12 cellular contexts compared by ENCODE assay signal in genomic region chr6:44059359-44060342, GRCh38.
A peak's percentile ranks its signal among the peaks of the same experiment; 100 is the strongest.
DNase-seq lines count a peak whose midpoint lies in the region; ATAC-seq and TF ChIP-seq lines count a peak whose summit lies in the region.
"Had no signal": no experiment of that assay in that cellular context is flagged by ENCODE, and none has a peak within 500 bp of the region (broad histone marks: within the 10 kb centered on the region; RNA-seq: fewer than 3 reads in every experiment).

No MANE protein-coding gene starts in this region.

- DNase-seq in RWPE2 (ENCODE audit: low spot score) (no peak), glomerular visceral epithelial cell (ENCODE audit: extremely low spot score) (peak; percentile 87), prostate gland (ENCODE audit: low spot score) (no peak), T1000 (lab: John Stamatoyannopoulos, UW) (no peak), HEK293T (ENCODE audit: extremely low spot score) (no peak)
- DNase-seq in activated CD4-positive, alpha-beta T cell treated with anti-CD3 and anti-CD28 coated beads for 48 hours = no peak
- DNase-seq: activated naive CD8-positive, alpha-beta T cell treated with anti-CD3 and anti-CD28 coated beads, Interleukin-2, amount 10 ng/mL, durations not matched to agents 7 days and 5 days; CD4-positive, alpha-beta T cell; NCI-H510A had no signal

- no peaks in the 10 kb centered on the region for H3K9me3 ChIP-seq in RWPE2 (ENCODE audit: severe bottlenecking)
- H3K9me3 ChIP-seq in prostate gland = no peaks in the 10 kb centered on the region
- H3K9me3 ChIP-seq: HAP-1 had no signal

- H3K4me1 ChIP-seq in RWPE2 (ENCODE audit: insufficient read depth, poor library complexity, severe bottlenecking) = peaks cover 77% of the 10 kb centered on the region
- H3K4me1 ChIP-seq in prostate gland (replicated peaks) = no peaks in the 10 kb centered on the region
- H3K4me1 ChIP-seq: HAP-1 had no signal

- ATAC-seq in RWPE2 (ENCODE audit: low read depth) = no peak
- ATAC-seq in GM19452 (IDR thresholded peaks at IDR 0.05; ENCODE audit: unreplicated experiment) = no peak

- H3K27ac ChIP-seq in C4-2B = peak overlapping the region; percentile 39
- peak overlapping the region; percentile 98 for H3K27ac ChIP-seq in RWPE2 (ENCODE audit: poor library complexity, severe bottlenecking)
- H3K27ac ChIP-seq in prostate gland = peak overlapping the region; percentile 24 to 60

- H3K36me3 ChIP-seq in RWPE2 (ENCODE audit: low read depth) = no peaks in the 10 kb centered on the region
- H3K36me3 ChIP-seq in prostate gland = no peaks in the 10 kb centered on the region
- H3K36me3 ChIP-seq: HAP-1 had no signal

- H3K27me3 ChIP-seq in RWPE2 (ENCODE audit: insufficient read depth, poor library complexity, severe bottlenecking) = no peaks in the 10 kb centered on the region
- H3K27me3 ChIP-seq in prostate gland (replicated peaks; ENCODE audit: insufficient read depth) = no peaks in the 10 kb centered on the region

- no peak for TF ChIP-seq CTCF in C4-2B (conservative IDR thresholded peaks at IDR 0.05)
- TF ChIP-seq CTCF in RWPE2 (IDR thresholded peaks at IDR 0.05; ENCODE audit: poor library complexity, severe bottlenecking) = no peak
- TF ChIP-seq CTCF in prostate gland (IDR thresholded peaks at IDR 0.05) = no peak

- POLR2A ChIA-PET in HEK293T (lab: Yijun Ruan, JAX) = no interaction called here

- intact Hi-C loops in prostate gland (cut with DNase I) = no loop called here

- CTCF ChIA-PET in HEK293T (lab: Yijun Ruan, JAX) = no interaction called here

- TF ChIP-seq POLR2A in prostate gland (IDR thresholded peaks at IDR 0.05) = no peak

- WGBS in prostate gland = 60% methylated on average over 7 of the region's 7 CpGs

- H3K4me3 ChIP-seq in RWPE2 (ENCODE audit: severe bottlenecking) (no peak overlapping the region), prostate gland (no peak overlapping the region)
- H3K4me3 ChIP-seq: HAP-1 had no signal

TF ChIP-seq in HEK293T, 16 proteins besides CTCF, POLR2A, EP300 and RAD21:
- TF ChIP-seq ARNT (IDR thresholded peaks at IDR 0.05) (no peak), SUZ12 (IDR thresholded peaks at IDR 0.05) (no peak), FOXM1 (IDR thresholded peaks at IDR 0.05; ENCODE audit: borderline replicate concordance) (no peak)

Comparison
In these comparisons a context has a peak if more than half of its experiments do, and no peak if none do; other contexts are left out.
1. H3K27ac ChIP-seq: peak in every context shown above with its lines; median percentile 98 in RWPE2; 42 in prostate gland; 39 in C4-2B.